ENCODE assay signal across 21 cellular contexts in the genomic region with DNA sequence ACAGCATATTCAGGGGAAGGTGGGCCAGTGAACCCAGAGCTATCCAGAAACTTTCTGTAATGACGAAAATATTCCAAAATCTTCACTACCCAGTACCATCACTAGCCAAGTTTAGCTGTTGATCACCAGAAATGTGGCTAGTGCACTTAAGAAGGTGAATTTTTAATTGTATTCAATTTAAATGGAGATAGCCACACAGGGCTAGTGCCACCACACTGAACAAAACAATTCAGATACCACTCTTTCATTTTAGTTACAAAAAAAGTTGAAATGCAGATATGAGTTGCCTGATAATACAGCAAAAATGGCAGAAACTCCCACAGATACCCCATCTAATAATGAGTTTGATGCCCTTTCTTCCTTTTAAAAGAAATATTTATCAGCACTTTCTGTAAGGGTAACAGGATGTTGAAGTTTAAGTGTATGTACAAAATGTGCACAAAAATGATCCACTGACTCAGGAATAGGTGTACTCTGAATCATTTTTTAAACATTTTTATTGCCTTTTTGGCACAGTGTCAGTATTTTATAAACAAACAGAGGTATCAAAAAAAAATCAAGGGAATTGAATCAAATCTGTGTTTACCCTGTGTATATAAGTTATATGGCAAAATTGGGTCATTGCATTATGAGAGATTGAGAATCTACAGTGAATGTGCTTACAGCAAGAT.
"Had no signal": no experiment of that assay in that cellular context is flagged by ENCODE, and none has a peak within 500 bp of the region (broad histone marks: within the 10 kb centered on the region; RNA-seq: fewer than 3 reads in every experiment).

No MANE protein-coding gene starts in this region.

- H3K27me3 Mint-ChIP-seq: dendritic cell treated with granulocyte-macrophage colony-stimulating factor and Interleukin-4, amounts not matched to agents 40 ng/mL and 50 ng/mL, for 4 days; effector memory CD8-positive, alpha-beta T cell; naive thymus-derived CD8-positive, alpha-beta T cell; stimulated activated memory B cell treated with anti-CD40 and anti-IgM and Interleukin-4, amounts not matched to agents 10 μg/mL and 1 μg/mL and 100 μg/mL, for 72 hours; stimulated activated naive CD8-positive, alpha-beta T cell treated with anti-CD3 and anti-CD28 coated beads, Interleukin-15, Interleukin-2, amounts not matched to agents 100 ng/mL and 50 ng/mL, for 24 hours had no signal

- H3K27ac ChIP-seq: gastrocnemius medialis, heart right ventricle, neutrophil, spleen, tibial artery, upper lobe of left lung, uterus had no signal

- H3K4me1 Mint-ChIP-seq: naive thymus-derived CD8-positive, alpha-beta T cell; stimulated activated memory B cell treated with anti-CD40 and anti-IgM and Interleukin-4, amounts not matched to agents 10 μg/mL and 1 μg/mL and 100 μg/mL, for 72 hours had no signal

- ATAC-seq: effector memory CD8-positive, alpha-beta T cell; gastrocnemius medialis; heart right ventricle; left lobe of liver; mucosa of descending colon; naive thymus-derived CD8-positive, alpha-beta T cell; sciatic nerve; stimulated activated memory B cell treated with anti-CD40 and anti-IgM and Interleukin-4, amounts not matched to agents 10 μg/mL and 1 μg/mL and 100 μg/mL, for 72 hours had no signal

- H3K27me3 ChIP-seq: gastrocnemius medialis, heart right ventricle, neutrophil, spleen, tibial artery, upper lobe of left lung, uterus had no signal

- H3K4me1 ChIP-seq: gastrocnemius medialis, heart right ventricle, spleen, tibial artery, upper lobe of left lung, uterus had no signal

- H3K4me3 ChIP-seq: gastrocnemius medialis, heart right ventricle, mucosa of descending colon, spleen, tibial artery, upper lobe of left lung, uterus had no signal

- H3K27ac Mint-ChIP-seq: dendritic cell treated with granulocyte-macrophage colony-stimulating factor and Interleukin-4, amounts not matched to agents 40 ng/mL and 50 ng/mL, for 4 days; effector memory CD8-positive, alpha-beta T cell; naive thymus-derived CD8-positive, alpha-beta T cell; stimulated activated memory B cell treated with anti-CD40 and anti-IgM and Interleukin-4, amounts not matched to agents 10 μg/mL and 1 μg/mL and 100 μg/mL, for 72 hours; stimulated activated naive CD8-positive, alpha-beta T cell treated with anti-CD3 and anti-CD28 coated beads, Interleukin-15, Interleukin-2, amounts not matched to agents 100 ng/mL and 50 ng/mL, for 24 hours had no signal

- H3K4me3 Mint-ChIP-seq: dendritic cell treated with granulocyte-macrophage colony-stimulating factor and Interleukin-4, amounts not matched to agents 40 ng/mL and 50 ng/mL, for 4 days; effector memory CD8-positive, alpha-beta T cell; naive thymus-derived CD8-positive, alpha-beta T cell; stimulated activated memory B cell treated with anti-CD40 and anti-IgM and Interleukin-4, amounts not matched to agents 10 μg/mL and 1 μg/mL and 100 μg/mL, for 72 hours; stimulated activated naive CD8-positive, alpha-beta T cell treated with anti-CD3 and anti-CD28 coated beads, Interleukin-15, Interleukin-2, amounts not matched to agents 100 ng/mL and 50 ng/mL, for 24 hours had no signal

- H3K36me3 Mint-ChIP-seq: naive thymus-derived CD8-positive, alpha-beta T cell; stimulated activated memory B cell treated with anti-CD40 and anti-IgM and Interleukin-4, amounts not matched to agents 10 μg/mL and 1 μg/mL and 100 μg/mL, for 72 hours had no signal

- DNase-seq: effector memory CD8-positive, alpha-beta T cell; erythroblast; gastrocnemius medialis; heart right ventricle; hypothalamus; mucosa of descending colon; naive thymus-derived CD8-positive, alpha-beta T cell; posterior cingulate gyrus; spleen; stimulated activated CD4-positive, alpha-beta T cell treated with anti-CD3 and anti-CD28 coated beads, Interleukin-15, amount 100 ng/mL, for 24 hours; stimulated activated CD4-positive, alpha-beta T cell treated with anti-CD3 and anti-CD28 coated beads, Interleukin-1b, Interleukin-23, amount 100 ng/mL, for 48 hours; stimulated activated CD4-positive, alpha-beta T cell treated with anti-CD3 and anti-CD28 coated beads, Interleukin-4, amount 100 ng/mL, for 24 hours; tibial artery; upper lobe of left lung; uterus had no signal

- H3K36me3 ChIP-seq: gastrocnemius medialis, heart right ventricle, neutrophil, spleen, tibial artery, upper lobe of left lung, uterus had no signal

- H3K9me3 ChIP-seq: gastrocnemius medialis, mucosa of descending colon, neutrophil, tibial artery, upper lobe of left lung, uterus had no signal
